ENCODE assay signal across 21 cellular contexts in the genomic region with DNA sequence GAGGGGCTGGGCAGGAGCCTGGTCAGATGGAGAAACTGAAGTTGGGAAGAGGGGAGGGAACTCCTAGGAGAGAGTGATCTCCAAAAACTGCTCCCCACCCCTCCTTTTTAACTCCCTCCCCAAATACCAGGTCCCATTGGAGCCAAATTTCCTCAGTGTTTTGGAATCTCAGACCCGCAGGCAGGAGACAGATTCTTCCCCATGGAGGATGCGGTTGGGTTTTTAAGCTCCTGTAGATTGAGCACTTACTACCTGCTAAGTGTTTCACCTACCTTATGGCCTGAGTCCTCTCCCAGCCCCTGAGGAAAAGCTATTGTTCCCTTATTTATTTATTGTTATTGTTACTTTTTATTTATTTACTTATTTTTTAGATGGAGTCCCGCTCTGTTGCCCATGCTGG.
DNase-seq lines count a peak whose midpoint lies in the region; ATAC-seq, FAIRE-seq and TF ChIP-seq lines count a peak whose summit lies in the region.
"Had no signal": no experiment of that assay in that cellular context is flagged by ENCODE, and none has a peak within 500 bp of the region (broad histone marks: within the 10 kb centered on the region; RNA-seq: fewer than 3 reads in every experiment).

No MANE protein-coding gene starts in this region.

- H4K8ac ChIP-seq in mesendoderm (ENCODE audit: low read depth, low read length), result no peak overlapping the region

- no peak overlapping the region for H3K4me3 ChIP-seq in HepG2 (replicated peaks in 1 of 3; ENCODE audit: insufficient read depth in 1 of 3, low read depth in 2 of 3, low read length in 3 of 3)
- no peak overlapping the region for H3K4me3 ChIP-seq in right lobe of liver
- no peak overlapping the region for H3K4me3 ChIP-seq in PC-9
- no peak overlapping the region for H3K4me3 ChIP-seq in mesendoderm (ENCODE audit: low read length)
- H3K4me3 ChIP-seq in vagina, result no peak overlapping the region
- H3K4me3 ChIP-seq: GM23248 had no signal

- no peak overlapping the region for H3K56ac ChIP-seq in mesendoderm (ENCODE audit: low read length)

- no peak overlapping the region for H3K4me2 ChIP-seq in HepG2 (ENCODE audit: low read depth, low read length)
- no peak overlapping the region for H3K4me2 ChIP-seq in PC-9
- no peak overlapping the region for H3K4me2 ChIP-seq in mesendoderm (ENCODE audit: low read length)

- no peaks in the 10 kb centered on the region for H3K9me3 ChIP-seq in HepG2 (ENCODE audit: low read length)
- H3K9me3 ChIP-seq in right lobe of liver, result no peaks in the 10 kb centered on the region
- H3K9me3 ChIP-seq in PC-9 (ENCODE audit: insufficient read depth, low read depth), result no peaks in the 10 kb centered on the region
- H3K9me3 ChIP-seq in vagina, result no peaks in the 10 kb centered on the region

- no peak for TF ChIP-seq EP300 in HepG2 (IDR thresholded peaks at IDR 0.05; ENCODE audit: low read depth in 2 of 2, low read length in 2 of 2)
- TF ChIP-seq EP300 in HepG2 (CRISPR knock-in tag; IDR thresholded peaks at IDR 0.05; ENCODE audit: borderline replicate concordance), result no peak

- no peak for TF ChIP-seq POLR2A in HepG2 (IDR thresholded peaks at IDR 0.05; ENCODE audit: insufficient read depth in 1 of 2, low read depth in 2 of 2, low read length in 2 of 2)
- TF ChIP-seq POLR2A in right lobe of liver (IDR thresholded peaks at IDR 0.05), result no peak
- TF ChIP-seq POLR2A in vagina (IDR thresholded peaks at IDR 0.05), result no peak

- H3K36me3 ChIP-seq in HepG2 (replicated peaks in 1 of 2; ENCODE audit: control insufficient read depth in 1 of 2, insufficient read depth in 2 of 2, low read length in 2 of 2) (no peaks in the 10 kb centered on the region), right lobe of liver (no peaks in the 10 kb centered on the region), PC-9 (ENCODE audit: low read depth) (no peaks in the 10 kb centered on the region), mesendoderm (ENCODE audit: control insufficient read depth, insufficient read depth, low read length) (no peaks in the 10 kb centered on the region), vagina (no peaks in the 10 kb centered on the region)

- no peak overlapping the region for H2BK5ac ChIP-seq in mesendoderm (ENCODE audit: low read length)

- no peak overlapping the region for H4K5ac ChIP-seq in mesendoderm (ENCODE audit: low read length)

- no peak overlapping the region for H3K23ac ChIP-seq in mesendoderm (ENCODE audit: low read length)

- H3F3A ChIP-seq in PC-9 (ENCODE audit: insufficient read depth, low read depth), result peaks cover 69% of the 10 kb centered on the region

- H2AFZ ChIP-seq in HepG2 (ENCODE audit: low read length) (no peak overlapping the region), PC-9 (no peak overlapping the region)
- H2AFZ ChIP-seq: GM23248 had no signal

- H4K20me1 ChIP-seq in HepG2 (ENCODE audit: insufficient read depth, low read length) (no peaks in the 10 kb centered on the region), PC-9 (ENCODE audit: insufficient read depth) (no peaks in the 10 kb centered on the region)

- no peak for ATAC-seq in HepG2
- ATAC-seq in right lobe of liver, result no peak
- ATAC-seq in HG03439 (IDR thresholded peaks at IDR 0.05; ENCODE audit: unreplicated experiment), result no peak
- no peak for ATAC-seq in GM21529 (IDR thresholded peaks at IDR 0.05; ENCODE audit: unreplicated experiment)
- ATAC-seq: HCT116 had no signal

- DNase-seq in HepG2 (ENCODE audit: low spot score), result no peak
- DNase-seq in right lobe of liver, result no peak
- no peak for DNase-seq in PC-9
- DNase-seq in mesendoderm, result peak; percentile 50
- DNase-seq in vagina (ENCODE audit: extremely low spot score in 2 of 2), result no peak
- DNase-seq in activated CD4-positive, alpha-beta T cell treated with anti-CD3 and anti-CD28 coated beads for 48 hours, result no peak
- DNase-seq: 8988T; C1 segment of cervical spinal cord; Calu3; CD4-positive, alpha-beta memory T cell; COR-L47; DMS53; DMS79 treated with DMSO at 0.1 percent for 48 hours; GF-D8; GM23248; H9 had no signal

- H3K4me1 ChIP-seq in HepG2 (ENCODE audit: insufficient read depth, low read length), result peaks cover 76% of the 10 kb centered on the region
- H3K4me1 ChIP-seq in right lobe of liver, result peaks cover 0 to 9% (median 0%) of the 10 kb centered on the region in 4 donors
- peaks cover 70% of the 10 kb centered on the region for H3K4me1 ChIP-seq in PC-9 (replicated peaks; ENCODE audit: insufficient read depth)
- H3K4me1 ChIP-seq in mesendoderm (ENCODE audit: control insufficient read depth, low read depth, low read length), result no peaks in the 10 kb centered on the region
- H3K4me1 ChIP-seq in vagina, result peaks cover 50% of the 10 kb centered on the region

- in situ Hi-C loops in HepG2 (cut with HindIII; ENCODE audit: extremely low pct_ligation_motif_present, low pct_unique_long_range_greater_than_20kb), result no loop called here

- no peak overlapping the region for H3K4ac ChIP-seq in mesendoderm (ENCODE audit: low read depth, low read length)

- H3K79me2 ChIP-seq in HepG2 (ENCODE audit: insufficient read depth, low read length), result no peaks in the 10 kb centered on the region
- no peaks in the 10 kb centered on the region for H3K79me2 ChIP-seq in PC-9 (ENCODE audit: low read depth)
- H3K79me2 ChIP-seq in mesendoderm (ENCODE audit: control insufficient read depth, insufficient read depth, low read length), result no peaks in the 10 kb centered on the region

- H2BK15ac ChIP-seq in mesendoderm (replicated peaks; ENCODE audit: low read depth), result no peak overlapping the region

- no peak for TF ChIP-seq RAD21 in HepG2 (CRISPR knock-in tag; IDR thresholded peaks at IDR 0.05)

- H3K79me1 ChIP-seq in mesendoderm (ENCODE audit: low read length), result no peaks in the 10 kb centered on the region

- intact Hi-C loops in HepG2 (cut with micrococcal nuclease; ENCODE audit: unreplicated experiment) (no loop called here), right lobe of liver (cut with DNase I) (no loop called here), PC-9 (cut with micrococcal nuclease; ENCODE audit: unreplicated experiment) (no loop called here), vagina (cut with DNase I) (no loop called here)

- H3K27ac ChIP-seq in HepG2 (ENCODE audit: extremely low read length, insufficient read depth, low read length) (no peak overlapping the region), right lobe of liver (no peak overlapping the region), PC-9 (0 out of 2 replicates have a peak overlapping the region, but pooled peaks have one; percentile 10), mesendoderm (ENCODE audit: low read depth, low read length) (no peak overlapping the region), vagina (peak overlapping the region; percentile 23)
- H3K27ac ChIP-seq: GM23248 had no signal

- 70% methylated on average over 3 of the region's 3 CpGs for WGBS in HepG2 (ENCODE audit: low lambda C conversion rate)
- no CpG with 5 or more reads among the region's 3 CpGs for WGBS in right lobe of liver (ENCODE audit: insufficient coverage, low coverage, low lambda C conversion rate, missing lambda C conversion rate)
- no CpG with 5 or more reads among the region's 3 CpGs for WGBS in mesendoderm (ENCODE audit: extremely low coverage, insufficient coverage, low lambda C conversion rate)

- no TSS peak for BruUV-seq in HepG2 (replicated peaks; lab: Mats Ljungman, UMichigan)
- no TSS peak for BruUV-seq in PC-9 (replicated peaks; lab: Mats Ljungman, UMichigan)

- no peak overlapping the region for H2AK5ac ChIP-seq in mesendoderm (ENCODE audit: low read length)

- H3K9me2 ChIP-seq in PC-9 (ENCODE audit: insufficient read depth), result no peaks in the 10 kb centered on the region

- TF ChIP-seq CTCF in HepG2 (CRISPR knock-in tag; IDR thresholded peaks at IDR 0.05) (no peak), right lobe of liver (IDR thresholded peaks at IDR 0.05) (no peak), PC-9 (conservative IDR thresholded peaks at IDR 0.05) (no peak), vagina (IDR thresholded peaks at IDR 0.05) (no peak)

- FAIRE-seq in HepG2 (lab: Jason Lieb, UNC), result no peak
- FAIRE-seq: GM12891, GM18507 had no signal

- H3K9ac ChIP-seq in HepG2 (ENCODE audit: insufficient read depth, low read depth, low read length) (no peak overlapping the region), mesendoderm (ENCODE audit: low read length) (no peak overlapping the region)
- H3K9ac ChIP-seq: GM23248 had no signal

- H2BK120ac ChIP-seq in mesendoderm (ENCODE audit: low read depth, low read length), result no peak overlapping the region

- POLR2A ChIA-PET in HepG2 (lab: Yijun Ruan, JAX), result interaction anchor here (0.8 to 1.2 kb wide), 2 partner anchors 8 to 11 kb away, joined by 4 read pairs; no protein-coding TSS in a partner anchor
- POLR2A ChIA-PET in PC-9 (lab: Charles Lee; ENCODE audit: unreplicated experiment), result no interaction called here

- CTCF ChIA-PET in HepG2 (lab: Yijun Ruan, JAX; ENCODE audit: low intra/inter-chr PET ratio, low total read pairs) (no interaction called here), PC-9 (lab: Charles Lee) (no interaction called here)

- H3K27me3 ChIP-seq in HepG2 (ENCODE audit: control insufficient read depth in 1 of 2, insufficient read depth in 2 of 2, low read length in 2 of 2) (peaks cover 3 to 40% of the 10 kb centered on the region in 2 experiments), right lobe of liver (no peaks in the 10 kb centered on the region), PC-9 (ENCODE audit: insufficient read depth, low read depth) (no peaks in the 10 kb centered on the region), mesendoderm (ENCODE audit: insufficient read depth, low read length, poor library complexity) (no peaks in the 10 kb centered on the region), vagina (no peaks in the 10 kb centered on the region)

- H3K18ac ChIP-seq in mesendoderm (ENCODE audit: low read length), result no peak overlapping the region

TF ChIP-seq in HepG2, 621 proteins besides CTCF, POLR2A, EP300 and RAD21:
- TF ChIP-seq ZNF205 (CRISPR knock-in tag; IDR thresholded peaks at IDR 0.05), result peak; percentile 89; the same call in 1 of the 2 replicates
- TF ChIP-seq, protein P1, sequence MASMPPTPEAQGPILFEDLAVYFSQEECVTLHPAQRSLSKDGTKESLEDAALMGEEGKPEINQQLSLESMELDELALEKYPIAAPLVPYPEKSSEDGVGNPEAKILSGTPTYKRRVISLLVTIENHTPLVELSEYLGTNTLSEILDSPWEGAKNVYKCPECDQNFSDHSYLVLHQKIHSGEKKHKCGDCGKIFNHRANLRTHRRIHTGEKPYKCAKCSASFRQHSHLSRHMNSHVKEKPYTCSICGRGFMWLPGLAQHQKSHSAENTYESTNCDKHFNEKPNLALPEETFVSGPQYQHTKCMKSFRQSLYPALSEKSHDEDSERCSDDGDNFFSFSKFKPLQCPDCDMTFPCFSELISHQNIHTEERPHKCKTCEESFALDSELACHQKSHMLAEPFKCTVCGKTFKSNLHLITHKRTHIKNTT (CRISPR knock-in tag; IDR thresholded peaks at IDR 0.05), result no peak
TF ChIP-seq in HepG2: peak in this region for 1.

Comparison
In these comparisons a context has a peak if more than half of its experiments do, and no peak if none do; other contexts are left out.
1. H3K27ac ChIP-seq: peak in PC-9 (single experiment) and vagina (single experiment); none in HepG2 (single experiment), right lobe of liver (0 of 3) and mesendoderm (single experiment).